In the genomic region with DNA sequence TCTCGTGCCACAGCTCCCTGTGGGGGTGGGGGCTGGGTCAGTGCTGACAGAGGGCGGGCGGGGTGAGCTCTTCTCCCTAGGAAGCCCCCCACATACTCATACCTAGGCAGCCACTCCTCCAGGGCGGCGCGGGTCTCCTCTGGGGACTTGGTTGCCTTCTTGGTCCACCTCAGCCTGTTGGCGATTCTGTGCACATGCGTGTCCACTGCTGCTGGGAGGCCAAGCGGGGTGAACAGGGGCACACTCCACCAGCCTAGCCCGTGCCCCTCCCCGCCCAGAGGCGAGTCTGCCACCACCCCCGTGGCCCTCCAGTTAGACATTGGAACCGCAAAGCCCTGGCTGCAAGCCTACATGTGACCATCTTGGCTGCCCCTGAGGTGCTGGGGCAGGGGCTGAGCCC, we compare ENCODE assay signal across 8 cellular contexts. TPM values are rescaled to one million over a fixed set of nuclear protein-coding genes. Genes with fewer than 3 reads are reported as not detected.
A peak's percentile ranks its signal among the peaks of the same experiment; 100 is the strongest.
DNase-seq lines count a peak whose midpoint lies in the region; ATAC-seq and TF ChIP-seq lines count a peak whose summit lies in the region.
"Had no signal": no experiment of that assay in that cellular context is flagged by ENCODE, and none has a peak within 500 bp of the region (broad histone marks: within the 10 kb centered on the region; RNA-seq: fewer than 3 reads in every experiment).

No MANE protein-coding gene starts in this region.

- peak overlapping the region; percentile 78 for H3K27ac ChIP-seq in RWPE1
- H3K27ac ChIP-seq in hepatocyte, result peak overlapping the region; percentile 91
- peak overlapping the region; percentile 64 for H3K27ac ChIP-seq in suprapubic skin

- DNase-seq in RWPE1 (ENCODE audit: low spot score) (no peak), hepatocyte (ENCODE audit: low spot score) (no peak), suprapubic skin (ENCODE audit: low spot score in 2 of 2) (peak in 1 of 2 donors; percentile 70), superior temporal gyrus (ENCODE audit: extremely low spot score) (no peak)
- DNase-seq in activated T-cell treated with anti-CD3 and anti-CD28 coated beads, Interleukin-2, amount 50 U/mL, for 48 hours, result no peak
- DNase-seq: NCI-H82 had no signal

- H4K20me1 ChIP-seq in hepatocyte (ENCODE audit: insufficient read depth, poor library complexity, severe bottlenecking), result no peaks in the 10 kb centered on the region

- TF ChIP-seq EP300 in suprapubic skin (IDR thresholded peaks at IDR 0.05), result no peak

- no peaks in the 10 kb centered on the region for H3K9me2 ChIP-seq in hepatocyte (replicated peaks; ENCODE audit: insufficient read depth)

- no peak overlapping the region for H3K4me3 ChIP-seq in hepatocyte
- H3K4me3 ChIP-seq in suprapubic skin, result no peak overlapping the region

- ATAC-seq in HG02623 (IDR thresholded peaks at IDR 0.05; ENCODE audit: unreplicated experiment), result no peak

- POLR2A ChIA-PET in RWPE1 (lab: Yijun Ruan, JAX; ENCODE audit: low non-redundant PET), result interaction anchor here (0.5 to 0.9 kb wide), 3 partner anchors 12 to 1771 kb away, joined by 3 to 4 read pairs (median 3); no protein-coding TSS in a partner anchor

- peak overlapping the region; percentile 45 for H3K4me2 ChIP-seq in hepatocyte

- no peaks in the 10 kb centered on the region for H3K36me3 ChIP-seq in hepatocyte (replicated peaks; ENCODE audit: insufficient read depth, low read depth)
- H3K36me3 ChIP-seq in suprapubic skin, result peaks cover 9% of the 10 kb centered on the region

- H3K4me1 ChIP-seq in hepatocyte (ENCODE audit: insufficient read depth) (peaks cover 62% of the 10 kb centered on the region), suprapubic skin (peaks cover 83% of the 10 kb centered on the region)

- CTCF ChIA-PET in RWPE1 (lab: Yijun Ruan, JAX), result interaction anchor here (1.0 kb wide), 1 partner anchor 17 kb away, joined by 3 read pairs; no protein-coding TSS in a partner anchor

- H3K79me2 ChIP-seq in hepatocyte, result peaks cover 5% of the 10 kb centered on the region

- 69% methylated on average over 6 of the region's 14 CpGs for WGBS in hepatocyte (ENCODE audit: low lambda C conversion rate, missing lambda C conversion rate)
- whole genome bisulfite sequencing in suprapubic skin, result 85% methylated on average over 4 of the region's 14 CpGs

- no peak overlapping the region for H2AFZ ChIP-seq in hepatocyte

- TF ChIP-seq CTCF in RWPE1 (conservative IDR thresholded peaks at IDR 0.05; ENCODE audit: low read depth) (no peak), hepatocyte (IDR thresholded peaks at IDR 0.05; ENCODE audit: poor library complexity) (no peak), suprapubic skin (IDR thresholded peaks at IDR 0.05) (no peak)

- no peaks in the 10 kb centered on the region for H3K9me3 ChIP-seq in hepatocyte (ENCODE audit: low read depth)
- H3K9me3 ChIP-seq in suprapubic skin, result no peaks in the 10 kb centered on the region

- TF ChIP-seq POLR2A in suprapubic skin (IDR thresholded peaks at IDR 0.05), result no peak

- H3K27me3 ChIP-seq in hepatocyte (no peaks in the 10 kb centered on the region), suprapubic skin (no peaks in the 10 kb centered on the region)

RNA-seq across cellular contexts. Expression of a gene that starts 7.6 kb away (rescaled TPM):
- total RNA-seq in hepatocyte (19.6 and 20.2 TPM in 2 replicates), suprapubic skin (10 to 100 TPM; 15.9 to 40.5 (median 20.9) TPM)
- 23.4 and 28.5 TPM in 2 replicates for polyA plus RNA-seq in hepatocyte

RNA-seq across cellular contexts. Expression of a gene that starts 7.8 kb away (rescaled TPM):
- total RNA-seq in hepatocyte (39.5 and 41.8 TPM in 2 replicates), suprapubic skin (100 to 1,000 TPM; 103 to 193 (median 143) TPM)
- 78.7 and 113 TPM in 2 replicates for polyA plus RNA-seq in hepatocyte

RNA-seq across cellular contexts. Expression of a gene that starts 13.3 kb away (rescaled TPM):
- total RNA-seq in hepatocyte, result 25.9 and 29.6 TPM in 2 replicates
- polyA plus RNA-seq in hepatocyte, result 37.7 and 43.8 TPM in 2 replicates
- total RNA-seq in suprapubic skin, result 10 to 100 TPM; 13.8 to 36.5 (median 21.8) TPM

RNA-seq across cellular contexts. Expression of a gene that starts 20.4 kb away (rescaled TPM):
- total RNA-seq in hepatocyte (2.7 and 4.1 TPM in 2 replicates), suprapubic skin (1 to 10 TPM in 2 of 4 donors, under 1 TPM in 1, not detected in 1; 0.65 to 5.6 (median 3.0) TPM)
- polyA plus RNA-seq in hepatocyte, result 45.2 and 57.6 TPM in 2 replicates
- total RNA-seq: ureter had no signal

RNA-seq across cellular contexts. Expression of a gene that starts 30.4 kb away (rescaled TPM):
- total RNA-seq in hepatocyte (22.8 and 42.6 TPM in 2 replicates), suprapubic skin (100 to 1,000 TPM in 1 of 4 donors, 10 to 100 TPM in 3; 69.4 to 103 (median 84.0) TPM)
- polyA plus RNA-seq in hepatocyte, result 29.5 and 36.8 TPM in 2 replicates
